2 cellular contexts compared by ENCODE assay signal in the genomic region with DNA sequence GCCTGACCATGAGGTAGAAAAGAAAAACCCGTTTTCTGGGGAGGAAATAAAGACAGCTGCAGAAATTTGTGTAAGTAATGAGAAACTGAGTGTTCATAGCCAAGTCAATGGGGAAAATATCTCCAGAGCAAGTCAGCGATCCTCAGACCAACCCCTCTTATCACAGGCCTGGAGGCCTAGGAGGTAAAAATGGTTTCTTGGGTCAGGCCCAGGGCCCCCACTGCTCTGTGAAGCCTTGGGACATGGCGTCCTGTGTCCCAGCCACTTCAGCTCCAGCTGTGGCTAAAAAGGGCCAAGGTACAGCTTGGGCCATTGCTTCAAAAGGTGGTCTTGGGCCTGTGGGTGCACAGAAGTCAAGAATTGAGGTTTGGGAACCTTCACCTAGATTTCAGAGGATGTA.
TF ChIP-seq lines count a peak whose summit lies in the region.

No MANE protein-coding gene starts in this region.

TF ChIP-seq in A549, 52 proteins besides CTCF, POLR2A, EP300 and RAD21:
- TF ChIP-seq, protein P1, sequence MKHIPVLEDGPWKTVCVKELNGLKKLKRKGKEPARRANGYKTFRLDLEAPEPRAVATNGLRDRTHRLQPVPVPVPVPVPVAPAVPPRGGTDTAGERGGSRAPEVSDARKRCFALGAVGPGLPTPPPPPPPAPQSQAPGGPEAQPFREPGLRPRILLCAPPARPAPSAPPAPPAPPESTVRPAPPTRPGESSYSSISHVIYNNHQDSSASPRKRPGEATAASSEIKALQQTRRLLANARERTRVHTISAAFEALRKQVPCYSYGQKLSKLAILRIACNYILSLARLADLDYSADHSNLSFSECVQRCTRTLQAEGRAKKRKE (CRISPR knock-in tag; IDR thresholded peaks at IDR 0.05; ENCODE audit: low read depth) = no peak
- TF ChIP-seq CBX2 (IDR thresholded peaks at IDR 0.05; ENCODE audit: borderline replicate concordance, low read depth) (no peak), ZFP36 (IDR thresholded peaks at IDR 0.05; ENCODE audit: borderline replicate concordance, partially characterized antibody) (peak; percentile 56), CBX8 (IDR thresholded peaks at IDR 0.05) (no peak)

TF ChIP-seq in HEK293, 187 proteins besides CTCF, POLR2A, EP300 and RAD21:
- TF ChIP-seq, protein P2, sequence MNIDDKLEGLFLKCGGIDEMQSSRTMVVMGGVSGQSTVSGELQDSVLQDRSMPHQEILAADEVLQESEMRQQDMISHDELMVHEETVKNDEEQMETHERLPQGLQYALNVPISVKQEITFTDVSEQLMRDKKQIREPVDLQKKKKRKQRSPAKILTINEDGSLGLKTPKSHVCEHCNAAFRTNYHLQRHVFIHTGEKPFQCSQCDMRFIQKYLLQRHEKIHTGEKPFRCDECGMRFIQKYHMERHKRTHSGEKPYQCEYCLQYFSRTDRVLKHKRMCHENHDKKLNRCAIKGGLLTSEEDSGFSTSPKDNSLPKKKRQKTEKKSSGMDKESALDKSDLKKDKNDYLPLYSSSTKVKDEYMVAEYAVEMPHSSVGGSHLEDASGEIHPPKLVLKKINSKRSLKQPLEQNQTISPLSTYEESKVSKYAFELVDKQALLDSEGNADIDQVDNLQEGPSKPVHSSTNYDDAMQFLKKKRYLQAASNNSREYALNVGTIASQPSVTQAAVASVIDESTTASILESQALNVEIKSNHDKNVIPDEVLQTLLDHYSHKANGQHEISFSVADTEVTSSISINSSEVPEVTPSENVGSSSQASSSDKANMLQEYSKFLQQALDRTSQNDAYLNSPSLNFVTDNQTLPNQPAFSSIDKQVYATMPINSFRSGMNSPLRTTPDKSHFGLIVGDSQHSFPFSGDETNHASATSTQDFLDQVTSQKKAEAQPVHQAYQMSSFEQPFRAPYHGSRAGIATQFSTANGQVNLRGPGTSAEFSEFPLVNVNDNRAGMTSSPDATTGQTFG (tag by site-specific recombination; IDR thresholded peaks at IDR 0.05; ENCODE audit: borderline replicate concordance) = no peak
- TF ChIP-seq SALL2 (tag by site-specific recombination; IDR thresholded peaks at IDR 0.05; ENCODE audit: borderline replicate concordance) (no peak), ZNF585B (tag by site-specific recombination; IDR thresholded peaks at IDR 0.05) (peak; percentile 92), ZNF350 (tag by site-specific recombination; IDR thresholded peaks at IDR 0.05) (no peak), ZNF211 (tag by site-specific recombination; IDR thresholded peaks at IDR 0.05; ENCODE audit: low read depth) (no peak), ZNF132 (tag by site-specific recombination; IDR thresholded peaks at IDR 0.05; ENCODE audit: borderline replicate concordance) (no peak), ZNF394 (tag by site-specific recombination; IDR thresholded peaks at IDR 0.05; ENCODE audit: borderline replicate concordance) (no peak)
- TF ChIP-seq, protein P3, sequence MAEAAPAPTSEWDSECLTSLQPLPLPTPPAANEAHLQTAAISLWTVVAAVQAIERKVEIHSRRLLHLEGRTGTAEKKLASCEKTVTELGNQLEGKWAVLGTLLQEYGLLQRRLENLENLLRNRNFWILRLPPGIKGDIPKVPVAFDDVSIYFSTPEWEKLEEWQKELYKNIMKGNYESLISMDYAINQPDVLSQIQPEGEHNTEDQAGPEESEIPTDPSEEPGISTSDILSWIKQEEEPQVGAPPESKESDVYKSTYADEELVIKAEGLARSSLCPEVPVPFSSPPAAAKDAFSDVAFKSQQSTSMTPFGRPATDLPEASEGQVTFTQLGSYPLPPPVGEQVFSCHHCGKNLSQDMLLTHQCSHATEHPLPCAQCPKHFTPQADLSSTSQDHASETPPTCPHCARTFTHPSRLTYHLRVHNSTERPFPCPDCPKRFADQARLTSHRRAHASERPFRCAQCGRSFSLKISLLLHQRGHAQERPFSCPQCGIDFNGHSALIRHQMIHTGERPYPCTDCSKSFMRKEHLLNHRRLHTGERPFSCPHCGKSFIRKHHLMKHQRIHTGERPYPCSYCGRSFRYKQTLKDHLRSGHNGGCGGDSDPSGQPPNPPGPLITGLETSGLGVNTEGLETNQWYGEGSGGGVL (tag by site-specific recombination; IDR thresholded peaks at IDR 0.05) = no peak
TF ChIP-seq in HEK293: peak in this region for 1.
